ENCODE assay signal across 1 cellular context in the genomic region with DNA sequence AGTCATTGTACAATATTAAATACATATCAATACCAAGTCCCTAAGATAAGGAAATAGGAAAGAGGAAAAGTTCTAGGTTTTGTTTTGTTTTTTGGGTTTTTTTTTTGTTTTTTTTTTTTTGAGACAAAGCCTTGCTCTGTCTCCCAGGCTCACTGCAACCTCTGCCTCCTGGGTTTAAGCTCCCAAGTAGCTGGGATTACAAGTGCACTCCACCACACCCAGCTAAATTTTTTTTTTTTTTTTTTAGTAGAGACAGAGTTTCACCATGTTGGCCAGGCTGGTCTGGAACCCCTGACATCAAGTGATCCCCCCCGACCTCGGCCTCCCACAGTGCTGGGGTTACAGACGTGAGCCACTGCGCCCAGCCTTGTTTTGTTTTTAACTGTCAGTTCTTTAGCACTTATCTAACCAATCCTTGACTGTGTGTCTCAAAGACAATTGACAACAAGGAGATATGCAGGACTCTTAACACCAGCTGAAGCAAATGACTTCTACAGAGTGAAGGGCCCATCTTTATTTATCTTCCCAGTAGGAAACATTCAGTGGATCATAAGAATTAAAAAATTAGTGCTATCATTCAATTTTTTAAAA.
TF ChIP-seq lines count a peak whose summit lies in the region.

No MANE protein-coding gene starts in this region.

TF ChIP-seq in K562, 482 proteins besides CTCF, POLR2A, EP300 and RAD21 (continued from another document and continues in another):
- TF ChIP-seq, protein P1, sequence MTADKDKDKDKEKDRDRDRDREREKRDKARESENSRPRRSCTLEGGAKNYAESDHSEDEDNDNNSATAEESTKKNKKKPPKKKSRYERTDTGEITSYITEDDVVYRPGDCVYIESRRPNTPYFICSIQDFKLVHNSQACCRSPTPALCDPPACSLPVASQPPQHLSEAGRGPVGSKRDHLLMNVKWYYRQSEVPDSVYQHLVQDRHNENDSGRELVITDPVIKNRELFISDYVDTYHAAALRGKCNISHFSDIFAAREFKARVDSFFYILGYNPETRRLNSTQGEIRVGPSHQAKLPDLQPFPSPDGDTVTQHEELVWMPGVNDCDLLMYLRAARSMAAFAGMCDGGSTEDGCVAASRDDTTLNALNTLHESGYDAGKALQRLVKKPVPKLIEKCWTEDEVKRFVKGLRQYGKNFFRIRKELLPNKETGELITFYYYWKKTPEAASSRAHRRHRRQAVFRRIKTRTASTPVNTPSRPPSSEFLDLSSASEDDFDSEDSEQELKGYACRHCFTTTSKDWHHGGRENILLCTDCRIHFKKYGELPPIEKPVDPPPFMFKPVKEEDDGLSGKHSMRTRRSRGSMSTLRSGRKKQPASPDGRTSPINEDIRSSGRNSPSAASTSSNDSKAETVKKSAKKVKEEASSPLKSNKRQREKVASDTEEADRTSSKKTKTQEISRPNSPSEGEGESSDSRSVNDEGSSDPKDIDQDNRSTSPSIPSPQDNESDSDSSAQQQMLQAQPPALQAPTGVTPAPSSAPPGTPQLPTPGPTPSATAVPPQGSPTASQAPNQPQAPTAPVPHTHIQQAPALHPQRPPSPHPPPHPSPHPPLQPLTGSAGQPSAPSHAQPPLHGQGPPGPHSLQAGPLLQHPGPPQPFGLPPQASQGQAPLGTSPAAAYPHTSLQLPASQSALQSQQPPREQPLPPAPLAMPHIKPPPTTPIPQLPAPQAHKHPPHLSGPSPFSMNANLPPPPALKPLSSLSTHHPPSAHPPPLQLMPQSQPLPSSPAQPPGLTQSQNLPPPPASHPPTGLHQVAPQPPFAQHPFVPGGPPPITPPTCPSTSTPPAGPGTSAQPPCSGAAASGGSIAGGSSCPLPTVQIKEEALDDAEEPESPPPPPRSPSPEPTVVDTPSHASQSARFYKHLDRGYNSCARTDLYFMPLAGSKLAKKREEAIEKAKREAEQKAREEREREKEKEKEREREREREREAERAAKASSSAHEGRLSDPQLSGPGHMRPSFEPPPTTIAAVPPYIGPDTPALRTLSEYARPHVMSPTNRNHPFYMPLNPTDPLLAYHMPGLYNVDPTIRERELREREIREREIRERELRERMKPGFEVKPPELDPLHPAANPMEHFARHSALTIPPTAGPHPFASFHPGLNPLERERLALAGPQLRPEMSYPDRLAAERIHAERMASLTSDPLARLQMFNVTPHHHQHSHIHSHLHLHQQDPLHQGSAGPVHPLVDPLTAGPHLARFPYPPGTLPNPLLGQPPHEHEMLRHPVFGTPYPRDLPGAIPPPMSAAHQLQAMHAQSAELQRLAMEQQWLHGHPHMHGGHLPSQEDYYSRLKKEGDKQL (CRISPR knock-in tag; IDR thresholded peaks at IDR 0.05; ENCODE audit: borderline replicate concordance): no peak
- TF ChIP-seq, protein P2, sequence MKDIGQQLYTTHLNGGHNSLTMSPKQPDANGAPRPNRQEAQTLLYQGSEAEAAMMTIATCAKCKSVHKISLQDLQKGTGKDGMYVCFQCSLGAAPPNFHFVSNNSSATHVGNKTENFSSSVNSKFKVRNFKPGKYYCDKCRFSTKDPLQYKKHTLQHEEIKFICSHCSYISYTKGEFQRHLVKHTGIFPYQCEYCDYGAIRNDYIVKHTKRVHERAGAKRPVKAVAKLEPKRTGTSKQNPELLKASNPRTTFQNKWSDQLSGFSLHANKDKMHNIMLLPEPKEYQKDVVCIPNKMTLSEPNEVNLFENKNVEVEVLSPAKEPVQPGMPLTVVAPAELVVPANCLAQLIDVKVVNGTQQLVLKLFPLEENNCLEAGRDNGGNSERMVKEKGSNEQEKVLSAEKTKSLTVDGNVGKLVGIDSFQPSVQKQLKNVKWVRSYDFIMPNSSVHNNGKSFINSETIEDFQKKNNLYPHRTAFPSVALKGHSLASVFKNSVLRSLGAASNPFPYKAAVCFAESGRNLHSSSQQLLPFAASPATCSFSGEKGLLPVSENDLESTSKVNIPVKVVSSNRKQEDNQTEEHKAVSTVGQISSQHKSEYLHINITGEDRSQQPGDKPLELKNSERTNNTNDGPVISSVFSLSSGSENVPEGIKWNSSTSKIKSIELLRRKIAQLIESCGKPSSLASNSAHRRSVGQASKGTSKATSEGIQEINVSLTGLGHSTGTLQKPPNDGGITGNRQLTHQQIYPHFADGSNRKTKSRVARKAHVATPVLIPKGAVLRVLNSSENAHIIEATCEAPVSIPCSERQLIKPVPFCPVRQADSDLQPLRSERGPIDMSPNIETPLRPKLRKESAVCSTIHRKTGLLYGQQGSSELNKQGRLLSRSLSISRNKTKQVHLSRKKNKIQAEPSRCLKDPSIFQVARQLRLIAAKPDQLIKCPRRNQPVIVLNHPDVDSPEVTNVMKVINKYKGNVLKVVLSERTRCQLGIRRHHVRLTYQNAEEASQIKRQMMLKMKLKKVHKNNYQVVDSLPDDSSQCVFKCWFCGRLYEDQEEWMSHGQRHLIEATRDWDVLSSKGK (CRISPR knock-in tag; IDR thresholded peaks at IDR 0.05): no peak
- TF ChIP-seq MYNN (IDR thresholded peaks at IDR 0.05) (peak; percentile 80), MYNN (CRISPR knock-in tag; IDR thresholded peaks at IDR 0.05) (no peak), PRDM10 (IDR thresholded peaks at IDR 0.05; ENCODE audit: partially characterized antibody) (no peak), ZNF253 (CRISPR knock-in tag; conservative IDR thresholded peaks at IDR 0.05) (no peak), SNIP1 (IDR thresholded peaks at IDR 0.05; ENCODE audit: low read depth) (no peak), HEY1 (CRISPR knock-in tag; IDR thresholded peaks at IDR 0.05; ENCODE audit: borderline replicate concordance) (no peak), CBFB (CRISPR knock-in tag; IDR thresholded peaks at IDR 0.05) (no peak), RREB1 (CRISPR knock-in tag; IDR thresholded peaks at IDR 0.05) (no peak), MYBL2 (IDR thresholded peaks at IDR 0.05; ENCODE audit: low read depth) (no peak), MYBL2 (CRISPR knock-in tag; IDR thresholded peaks at IDR 0.05; ENCODE audit: borderline replicate concordance) (no peak), SMARCB1 (IDR thresholded peaks at IDR 0.05; ENCODE audit: insufficient read length, low read depth) (no peak), ARID1B (IDR thresholded peaks at IDR 0.05) (peak; percentile 66), HMG20B (CRISPR knock-in tag; IDR thresholded peaks at IDR 0.05) (no peak), NCOA4 (IDR thresholded peaks at IDR 0.05; ENCODE audit: partially characterized antibody) (no peak), FUS (optimal IDR thresholded peaks at IDR 0.05; ENCODE audit: low read depth, low read length) (no peak), ARID3A (IDR thresholded peaks at IDR 0.05; ENCODE audit: borderline replicate concordance, low read depth, low read length) (no peak)
- TF ChIP-seq, protein P3, sequence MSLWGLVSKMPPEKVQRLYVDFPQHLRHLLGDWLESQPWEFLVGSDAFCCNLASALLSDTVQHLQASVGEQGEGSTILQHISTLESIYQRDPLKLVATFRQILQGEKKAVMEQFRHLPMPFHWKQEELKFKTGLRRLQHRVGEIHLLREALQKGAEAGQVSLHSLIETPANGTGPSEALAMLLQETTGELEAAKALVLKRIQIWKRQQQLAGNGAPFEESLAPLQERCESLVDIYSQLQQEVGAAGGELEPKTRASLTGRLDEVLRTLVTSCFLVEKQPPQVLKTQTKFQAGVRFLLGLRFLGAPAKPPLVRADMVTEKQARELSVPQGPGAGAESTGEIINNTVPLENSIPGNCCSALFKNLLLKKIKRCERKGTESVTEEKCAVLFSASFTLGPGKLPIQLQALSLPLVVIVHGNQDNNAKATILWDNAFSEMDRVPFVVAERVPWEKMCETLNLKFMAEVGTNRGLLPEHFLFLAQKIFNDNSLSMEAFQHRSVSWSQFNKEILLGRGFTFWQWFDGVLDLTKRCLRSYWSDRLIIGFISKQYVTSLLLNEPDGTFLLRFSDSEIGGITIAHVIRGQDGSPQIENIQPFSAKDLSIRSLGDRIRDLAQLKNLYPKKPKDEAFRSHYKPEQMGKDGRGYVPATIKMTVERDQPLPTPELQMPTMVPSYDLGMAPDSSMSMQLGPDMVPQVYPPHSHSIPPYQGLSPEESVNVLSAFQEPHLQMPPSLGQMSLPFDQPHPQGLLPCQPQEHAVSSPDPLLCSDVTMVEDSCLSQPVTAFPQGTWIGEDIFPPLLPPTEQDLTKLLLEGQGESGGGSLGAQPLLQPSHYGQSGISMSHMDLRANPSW (CRISPR knock-in tag; IDR thresholded peaks at IDR 0.05): no peak
- TF ChIP-seq, protein P4, sequence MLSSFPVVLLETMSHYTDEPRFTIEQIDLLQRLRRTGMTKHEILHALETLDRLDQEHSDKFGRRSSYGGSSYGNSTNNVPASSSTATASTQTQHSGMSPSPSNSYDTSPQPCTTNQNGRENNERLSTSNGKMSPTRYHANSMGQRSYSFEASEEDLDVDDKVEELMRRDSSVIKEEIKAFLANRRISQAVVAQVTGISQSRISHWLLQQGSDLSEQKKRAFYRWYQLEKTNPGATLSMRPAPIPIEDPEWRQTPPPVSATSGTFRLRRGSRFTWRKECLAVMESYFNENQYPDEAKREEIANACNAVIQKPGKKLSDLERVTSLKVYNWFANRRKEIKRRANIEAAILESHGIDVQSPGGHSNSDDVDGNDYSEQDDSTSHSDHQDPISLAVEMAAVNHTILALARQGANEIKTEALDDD (IDR thresholded peaks at IDR 0.05): peak; percentile 31; the same call in 1 of the 2 replicates
- TF ChIP-seq, protein P5, sequence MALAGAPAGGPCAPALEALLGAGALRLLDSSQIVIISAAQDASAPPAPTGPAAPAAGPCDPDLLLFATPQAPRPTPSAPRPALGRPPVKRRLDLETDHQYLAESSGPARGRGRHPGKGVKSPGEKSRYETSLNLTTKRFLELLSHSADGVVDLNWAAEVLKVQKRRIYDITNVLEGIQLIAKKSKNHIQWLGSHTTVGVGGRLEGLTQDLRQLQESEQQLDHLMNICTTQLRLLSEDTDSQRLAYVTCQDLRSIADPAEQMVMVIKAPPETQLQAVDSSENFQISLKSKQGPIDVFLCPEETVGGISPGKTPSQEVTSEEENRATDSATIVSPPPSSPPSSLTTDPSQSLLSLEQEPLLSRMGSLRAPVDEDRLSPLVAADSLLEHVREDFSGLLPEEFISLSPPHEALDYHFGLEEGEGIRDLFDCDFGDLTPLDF (CRISPR knock-in tag; IDR thresholded peaks at IDR 0.05): no peak
